Comparison of ENCODE assay signal across 14 cellular contexts in genomic region chr7:124037902-124038301, GRCh38. TPM values are rescaled to one million over a fixed set of nuclear protein-coding genes. Genes with fewer than 3 reads are reported as not detected.
"Had no signal": no experiment of that assay in that cellular context is flagged by ENCODE, and none has a peak within 500 bp of the region (broad histone marks: within the 10 kb centered on the region; RNA-seq: fewer than 3 reads in every experiment).

No MANE protein-coding gene starts in this region.

RNA-seq across cellular contexts. Expression of gene TMEM229A, which starts 5.0 kb away (rescaled TPM):
- total RNA-seq: activated naive CD4-positive, alpha-beta T cell treated with anti-CD3 and anti-CD28 coated beads for 36 hours; activated naive CD4-positive, alpha-beta T cell treated with anti-CD3 and anti-CD28 coated beads, Interleukin-2, amount 50 U/mL, for 72 hours; activated naive CD8-positive, alpha-beta T cell treated with anti-CD3 and anti-CD28 coated beads for 36 hours; activated naive CD8-positive, alpha-beta T cell treated with anti-CD3 and anti-CD28 coated beads, Interleukin-2, amount 10 ng/mL, durations not matched to agents 7 days and 5 days; activated T-cell treated with anti-CD3 and anti-CD28 coated beads, Interleukin-2, amount 50 U/mL, for 4 hours; activated T-cell treated with anti-CD3 and anti-CD28 coated beads, Interleukin-2, amount 50 U/mL, for 72 hours; activated T-helper 1 cell treated with anti-CD3 and anti-CD28 coated beads, Interleukin-12 subunit alpha, Interleukin-12 subunit beta, Interleukin-2, Interleukin-4 antibody, amounts not matched to agents 30 ng/mL and 10 ng/mL and 1 ng/mL, durations not matched to agents 14 hours and 24 hours and 36 hours; activated T-helper 17 cell treated with anti-CD3 and anti-CD28 coated beads, Interleukin-2, amount 50 U/mL, for 72 hours; activated T-helper 2 cell treated with anti-CD3 and anti-CD28 coated beads, Interferon-gamma antibody, Interleukin-2, Interleukin-4, amounts not matched to agents 10 μg/mL and 5 μg/mL and 100 μg/mL, durations not matched to agents 14 hours and 24 hours and 36 hours; aorta; ascending aorta; body of pancreas; breast epithelium; bronchial epithelial cell had no signal
